Comparison of ENCODE assay signal across 8 cellular contexts in genomic region chr14:83463500-83464098, GRCh38.
A peak's percentile ranks its signal among the peaks of the same experiment; 100 is the strongest.
DNase-seq lines count a peak whose midpoint lies in the region; ATAC-seq and TF ChIP-seq lines count a peak whose summit lies in the region.

No MANE protein-coding gene starts in this region.

- no peak overlapping the region for H3K4me3 Mint-ChIP-seq in CD8-positive, alpha-beta T cell

- DNase-seq in AG10803 (ENCODE audit: low read depth) (peak; percentile 38), GM13976 (ENCODE audit: low spot score) (peak; percentile 1), NCI-H128 (lab: John Stamatoyannopoulos, UW; ENCODE audit: unreplicated experiment) (peak; percentile 35), hippocampal formation (lab: John Stamatoyannopoulos, UW) (peak; percentile 18 to 27), thoracic aorta (ENCODE audit: low spot score) (no peak)
- DNase-seq in activated CD4-positive, alpha-beta T cell treated with anti-CD3 and anti-CD28 coated beads, Interleukin-2, amount 50 U/mL, for 48 hours, result peak; percentile 7 to 8
- no peak for DNase-seq in stimulated activated naive CD4-positive, alpha-beta T cell treated with Interleukin-2 at 50 U/mL for 16 hours (lab: John Stamatoyannopoulos, UW)
- DNase-seq in CD8-positive, alpha-beta T cell, result no peak

- peaks cover 21% of the 10 kb centered on the region for H3K9me3 Mint-ChIP-seq in CD8-positive, alpha-beta T cell

- no peaks in the 10 kb centered on the region for H3K4me1 Mint-ChIP-seq in CD8-positive, alpha-beta T cell (ENCODE audit: low read depth)

- POLR2A ChIA-PET in CD8-positive, alpha-beta T cell (lab: Charles Lee), result no interaction called here

- no peak overlapping the region for H3K27ac ChIP-seq in thoracic aorta
- H3K27ac ChIP-seq in CD8-positive, alpha-beta T cell (ENCODE audit: low read depth, low read length), result no peak overlapping the region

- no peaks in the 10 kb centered on the region for H3K27me3 ChIP-seq in thoracic aorta (replicated peaks; ENCODE audit: insufficient read depth)
- no peaks in the 10 kb centered on the region for H3K27me3 ChIP-seq in CD8-positive, alpha-beta T cell (ENCODE audit: insufficient read depth, low read length)

- H3K9me3 ChIP-seq in thoracic aorta, result no peaks in the 10 kb centered on the region
- no peaks in the 10 kb centered on the region for H3K9me3 ChIP-seq in CD8-positive, alpha-beta T cell (ENCODE audit: low read length)

- H3K27ac Mint-ChIP-seq in CD8-positive, alpha-beta T cell, result no peak overlapping the region

- H3K36me3 Mint-ChIP-seq in CD8-positive, alpha-beta T cell, result no peaks in the 10 kb centered on the region

- no peaks in the 10 kb centered on the region for H3K4me1 ChIP-seq in thoracic aorta (ENCODE audit: control insufficient read depth in 1 of 2, low read depth in 2 of 2)
- H3K4me1 ChIP-seq in CD8-positive, alpha-beta T cell (ENCODE audit: insufficient read depth, low read length), result no peaks in the 10 kb centered on the region

- no peak for ATAC-seq in thoracic aorta (ENCODE audit: insufficient number of reproducible peaks, low FRiP score, low read depth)
- no peak for ATAC-seq in CD8-positive, alpha-beta T cell

- H3K4me3 ChIP-seq in AG10803 (ENCODE audit: low read length), result no peak overlapping the region
- no peak overlapping the region for H3K4me3 ChIP-seq in thoracic aorta
- H3K4me3 ChIP-seq in CD8-positive, alpha-beta T cell (ENCODE audit: low read depth, low read length), result no peak overlapping the region

- H3K27me3 Mint-ChIP-seq in CD8-positive, alpha-beta T cell (ENCODE audit: low read depth), result no peaks in the 10 kb centered on the region

- intact Hi-C loops in CD8-positive, alpha-beta T cell (cut with DNase I, micrococcal nuclease), result no loop called here

- H3K36me3 ChIP-seq in thoracic aorta, result no peaks in the 10 kb centered on the region
- no peaks in the 10 kb centered on the region for H3K36me3 ChIP-seq in CD8-positive, alpha-beta T cell (ENCODE audit: insufficient read depth, low read length)

- TF ChIP-seq CTCF in AG10803 (conservative IDR thresholded peaks at IDR 0.05; ENCODE audit: low read length) (peak; percentile 63), GM13976 (IDR thresholded peaks at IDR 0.05; ENCODE audit: borderline replicate concordance, control extremely low read depth, extremely low read depth, insufficient read depth, missing control alignments) (peak; percentile 40), thoracic aorta (IDR thresholded peaks at IDR 0.05) (peak; percentile 49)
- no peak for TF ChIP-seq CTCF in CD8-positive, alpha-beta T cell (IDR thresholded peaks at IDR 0.05)

- in situ Hi-C loops in GM13976 (cut with MboI; ENCODE audit: low sequenced_read_pairs, unreplicated experiment), result no loop called here

- CTCF ChIA-PET in CD8-positive, alpha-beta T cell (lab: Charles Lee), result no interaction called here

Comparison
In these comparisons a context has a peak if more than half of its experiments do, and no peak if none do; other contexts are left out.
1. DNase-seq: peak in AG10803 (single experiment), GM13976 (single experiment), NCI-H128 (single experiment), activated CD4-positive, alpha-beta T cell treated with anti-CD3 and anti-CD28 coated beads, Interleukin-2, amount 50 U/mL, for 48 hours (2 of 2) and hippocampal formation (2 of 2); none in thoracic aorta (single experiment), stimulated activated naive CD4-positive, alpha-beta T cell treated with Interleukin-2 at 50 U/mL for 16 hours (single experiment) and CD8-positive, alpha-beta T cell (0 of 7).